24 cellular contexts compared by ENCODE assay signal in the genomic region with DNA sequence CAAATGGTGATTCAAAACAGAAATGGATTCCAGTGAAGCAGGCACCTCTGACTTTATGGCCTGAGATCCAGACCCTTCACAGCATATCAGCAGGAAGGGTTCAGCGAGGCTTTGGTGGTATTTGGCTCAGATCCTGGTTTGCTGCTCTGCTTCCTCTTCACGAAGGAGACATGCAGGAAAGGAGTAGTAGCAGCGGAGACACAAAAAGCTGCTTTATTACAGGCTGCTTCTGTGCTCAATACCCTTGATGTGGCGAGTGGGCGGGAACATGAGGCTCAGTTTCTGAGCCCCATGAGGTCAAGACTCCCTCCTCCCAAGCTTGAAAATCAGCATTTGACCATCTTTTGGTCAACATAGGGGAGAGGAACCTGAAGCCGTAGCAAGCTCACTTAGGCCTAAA.
DNase-seq lines count a peak whose midpoint lies in the region; ATAC-seq and TF ChIP-seq lines count a peak whose summit lies in the region.
"Had no signal": no experiment of that assay in that cellular context is flagged by ENCODE, and none has a peak within 500 bp of the region (broad histone marks: within the 10 kb centered on the region; RNA-seq: fewer than 3 reads in every experiment).

No MANE protein-coding gene starts in this region.

- POLR2A ChIA-PET in activated CD8-positive, alpha-beta T cell treated with anti-CD3 and anti-CD28 coated beads, Interleukin-2, amount 10 ng/mL, durations not matched to agents 7 days and 5 days (lab: Charles Lee): interaction anchor here (0.9 kb wide), 1 partner anchor 21 kb away, joined by 3 read pairs; no protein-coding TSS in a partner anchor

- in situ Hi-C loops in brain microvascular endothelial cell (cut with HindIII; ENCODE audit: low pct_ligation_motif_present, low sequenced_read_pairs): no loop called here

- no peaks in the 10 kb centered on the region for H4K20me1 ChIP-seq in BLaER1 treated with 17β-estradiol and CSF1 and Interleukin-3, amounts not matched to agents 10 nM and 100 nM

- peaks cover 19 to 25% (median 22%) of the 10 kb centered on the region in 10 experiments for H3K4me1 ChIP-seq in BLaER1 treated with 17β-estradiol and CSF1 and Interleukin-3, amounts not matched to agents 10 nM and 100 nM
- peaks cover 5% of the 10 kb centered on the region for H3K4me1 ChIP-seq in mesodermal cell (ENCODE audit: control insufficient read depth, insufficient read depth, low read length, poor library complexity, severe bottlenecking)
- H3K4me1 ChIP-seq: breast epithelium, SJCRH30, thyroid gland had no signal

- peak; percentile 69 for DNase-seq in ELF-1 (ENCODE audit: low read depth, low spot score)
- DNase-seq in activated CD8-positive, alpha-beta T cell treated with anti-CD3 and anti-CD28 coated beads, Interleukin-2, amount 10 ng/mL, durations not matched to agents 7 days and 5 days: no peak
- DNase-seq in brain microvascular endothelial cell: no peak
- no peak for DNase-seq in activated T-cell treated with anti-CD3 and anti-CD28 coated beads, Interleukin-2, amount 50 U/mL, for 1 hour
- no peak for DNase-seq in NCI-H128 (lab: John Stamatoyannopoulos, UW; ENCODE audit: unreplicated experiment)
- DNase-seq: activated CD4-positive, alpha-beta T cell treated with anti-CD3 and anti-CD28 coated beads, Interleukin-2, amount 50 U/mL, for 1 hour; activated CD8-positive, alpha-beta memory T cell treated with anti-CD3 and anti-CD28 coated beads, Interleukin-2, amount 50 U/mL, for 48 hours; activated effector memory CD4-positive, alpha-beta T cell treated with Interleukin-2 at 50 U/mL for 16 hours; adrenal gland; DMS53; HFFc6; mammary epithelial cell; NCI-H146; NCI-H524; occipital lobe; small intestine; stimulated activated CD4-positive, alpha-beta T cell treated with anti-CD3 and anti-CD28 coated beads, Interleukin-4, amount 100 ng/mL, for 1 hour; thyroid gland had no signal

- no peaks in the 10 kb centered on the region for H3K36me3 ChIP-seq in BLaER1 treated with 17β-estradiol and CSF1 and Interleukin-3, amounts not matched to agents 10 nM and 100 nM
- H3K36me3 ChIP-seq in mesodermal cell (ENCODE audit: control insufficient read depth, insufficient read depth, low read length) (no peaks in the 10 kb centered on the region), brain microvascular endothelial cell (replicated peaks) (no peaks in the 10 kb centered on the region)
- H3K36me3 ChIP-seq: adrenal gland, breast epithelium, SJCRH30, thyroid gland had no signal

- H3K27ac ChIP-seq in BLaER1 treated with 17β-estradiol and CSF1 and Interleukin-3, amounts not matched to agents 10 nM and 100 nM: peak overlapping the region in 10 of 11 experiments; percentile 26 to 77 (median 71); a peak in 19 of 22 replicates
- H3K27ac ChIP-seq in mesodermal cell (ENCODE audit: low read depth, low read length, severe bottlenecking): peak overlapping the region; percentile 72
- H3K27ac ChIP-seq in brain microvascular endothelial cell: no peak overlapping the region
- H3K27ac ChIP-seq: breast epithelium, SJCRH30, thyroid gland had no signal

- H3K9me3 ChIP-seq in BLaER1 treated with 17β-estradiol and CSF1 and Interleukin-3, amounts not matched to agents 10 nM and 100 nM (replicated peaks in 1 of 11): peaks cover 0 to 9% (median 0%) of the 10 kb centered on the region in 11 experiments; a peak in 1 of 22 replicates
- H3K9me3 ChIP-seq in mesodermal cell (ENCODE audit: control insufficient read depth, low read length): peaks cover 3% of the 10 kb centered on the region
- H3K9me3 ChIP-seq: adrenal gland, breast epithelium, SJCRH30, thyroid gland had no signal

- H3K4me1 Mint-ChIP-seq in activated CD8-positive, alpha-beta T cell treated with anti-CD3 and anti-CD28 coated beads, Interleukin-2, amount 10 ng/mL, durations not matched to agents 7 days and 5 days (ENCODE audit: low read depth): peaks cover 16% of the 10 kb centered on the region

- no peak overlapping the region for H3K4me3 Mint-ChIP-seq in activated CD8-positive, alpha-beta T cell treated with anti-CD3 and anti-CD28 coated beads, Interleukin-2, amount 10 ng/mL, durations not matched to agents 7 days and 5 days
- H3K4me3 Mint-ChIP-seq: HFFc6 had no signal

- H3K27me3 Mint-ChIP-seq in activated CD8-positive, alpha-beta T cell treated with anti-CD3 and anti-CD28 coated beads, Interleukin-2, amount 10 ng/mL, durations not matched to agents 7 days and 5 days (ENCODE audit: low read depth): peaks cover 11% of the 10 kb centered on the region

- H3K4me2 ChIP-seq in BLaER1 treated with 17β-estradiol and CSF1 and Interleukin-3, amounts not matched to agents 10 nM and 100 nM: peak overlapping the region; percentile 72 to 90 (median 79)

- H3K9me3 Mint-ChIP-seq in activated CD8-positive, alpha-beta T cell treated with anti-CD3 and anti-CD28 coated beads, Interleukin-2, amount 10 ng/mL, durations not matched to agents 7 days and 5 days (ENCODE audit: insufficient read depth): no peaks in the 10 kb centered on the region
- H3K9me3 Mint-ChIP-seq: HFFc6 had no signal

- 91 to 94% methylated on average over 4 to 5 of the region's 6 CpGs for WGBS in mesodermal cell (ENCODE audit: insufficient coverage in 2 of 2), 2 experiments

- peak overlapping the region; percentile 1 to 75 (median 60); a peak in 20 of 22 replicates for H3K9ac ChIP-seq in BLaER1 treated with 17β-estradiol and CSF1 and Interleukin-3, amounts not matched to agents 10 nM and 100 nM

- CTCF ChIA-PET in activated CD8-positive, alpha-beta T cell treated with anti-CD3 and anti-CD28 coated beads, Interleukin-2, amount 10 ng/mL, durations not matched to agents 7 days and 5 days (lab: Charles Lee): no interaction called here

- peak; percentile 30 for ATAC-seq in activated CD8-positive, alpha-beta T cell treated with anti-CD3 and anti-CD28 coated beads, Interleukin-2, amount 10 ng/mL, durations not matched to agents 7 days and 5 days
- no peak for ATAC-seq in GM19351 (IDR thresholded peaks at IDR 0.05; ENCODE audit: unreplicated experiment)
- ATAC-seq: Panc1 had no signal

- H3K4me3 ChIP-seq in BLaER1 treated with 17β-estradiol and CSF1 and Interleukin-3, amounts not matched to agents 10 nM and 100 nM: peak overlapping the region in 1 of 10 experiments; percentile 34; a peak in 4 of 20 replicates
- no peak overlapping the region for H3K4me3 ChIP-seq in mesodermal cell (ENCODE audit: extremely low read depth, insufficient read depth, low read length, poor library complexity, severe bottlenecking)
- H3K4me3 ChIP-seq in brain microvascular endothelial cell (ENCODE audit: low read depth, low read length): no peak overlapping the region
- H3K4me3 ChIP-seq: adrenal gland, breast epithelium, SJCRH30, thyroid gland had no signal

- no peaks in the 10 kb centered on the region for H3K27me3 ChIP-seq in BLaER1 treated with 17β-estradiol and CSF1 and Interleukin-3, amounts not matched to agents 10 nM and 100 nM
- no peaks in the 10 kb centered on the region for H3K27me3 ChIP-seq in brain microvascular endothelial cell (replicated peaks)
- H3K27me3 ChIP-seq: adrenal gland, breast epithelium, SJCRH30, thyroid gland had no signal

- H3K27ac Mint-ChIP-seq in activated CD8-positive, alpha-beta T cell treated with anti-CD3 and anti-CD28 coated beads, Interleukin-2, amount 10 ng/mL, durations not matched to agents 7 days and 5 days: peak overlapping the region; percentile 81
- H3K27ac Mint-ChIP-seq: HFFc6 had no signal

- TF ChIP-seq CTCF in brain microvascular endothelial cell (IDR thresholded peaks at IDR 0.05; ENCODE audit: low read depth, low read length, missing control alignments): no peak

- H3K36me3 Mint-ChIP-seq in activated CD8-positive, alpha-beta T cell treated with anti-CD3 and anti-CD28 coated beads, Interleukin-2, amount 10 ng/mL, durations not matched to agents 7 days and 5 days (ENCODE audit: low read depth): no peaks in the 10 kb centered on the region
